1 cellular context compared by ENCODE assay signal in the genomic region with DNA sequence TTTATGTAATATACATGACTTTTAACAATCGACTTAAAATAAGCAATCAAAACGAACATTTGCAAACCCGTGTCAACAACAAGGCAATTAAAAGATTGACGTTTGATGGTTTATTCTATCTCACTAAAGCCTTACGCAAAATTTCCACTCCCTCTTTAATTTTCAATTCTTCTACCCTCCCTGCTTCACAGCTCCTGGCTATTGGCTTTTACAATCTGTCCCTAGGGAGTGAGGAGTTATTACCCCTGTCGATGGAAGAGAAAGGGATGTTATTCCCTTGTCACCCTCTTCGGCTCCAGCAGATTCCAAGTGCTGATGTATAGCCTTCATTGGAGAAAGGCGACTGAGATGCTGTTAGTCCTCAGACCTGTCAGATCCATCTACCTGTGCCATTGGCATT.
TF ChIP-seq lines count a peak whose summit lies in the region.

No MANE protein-coding gene starts in this region.

TF ChIP-seq in HEK293, 187 proteins besides CTCF, POLR2A, EP300 and RAD21 (continued from another document and continues in another):
- TF ChIP-seq, protein P1, sequence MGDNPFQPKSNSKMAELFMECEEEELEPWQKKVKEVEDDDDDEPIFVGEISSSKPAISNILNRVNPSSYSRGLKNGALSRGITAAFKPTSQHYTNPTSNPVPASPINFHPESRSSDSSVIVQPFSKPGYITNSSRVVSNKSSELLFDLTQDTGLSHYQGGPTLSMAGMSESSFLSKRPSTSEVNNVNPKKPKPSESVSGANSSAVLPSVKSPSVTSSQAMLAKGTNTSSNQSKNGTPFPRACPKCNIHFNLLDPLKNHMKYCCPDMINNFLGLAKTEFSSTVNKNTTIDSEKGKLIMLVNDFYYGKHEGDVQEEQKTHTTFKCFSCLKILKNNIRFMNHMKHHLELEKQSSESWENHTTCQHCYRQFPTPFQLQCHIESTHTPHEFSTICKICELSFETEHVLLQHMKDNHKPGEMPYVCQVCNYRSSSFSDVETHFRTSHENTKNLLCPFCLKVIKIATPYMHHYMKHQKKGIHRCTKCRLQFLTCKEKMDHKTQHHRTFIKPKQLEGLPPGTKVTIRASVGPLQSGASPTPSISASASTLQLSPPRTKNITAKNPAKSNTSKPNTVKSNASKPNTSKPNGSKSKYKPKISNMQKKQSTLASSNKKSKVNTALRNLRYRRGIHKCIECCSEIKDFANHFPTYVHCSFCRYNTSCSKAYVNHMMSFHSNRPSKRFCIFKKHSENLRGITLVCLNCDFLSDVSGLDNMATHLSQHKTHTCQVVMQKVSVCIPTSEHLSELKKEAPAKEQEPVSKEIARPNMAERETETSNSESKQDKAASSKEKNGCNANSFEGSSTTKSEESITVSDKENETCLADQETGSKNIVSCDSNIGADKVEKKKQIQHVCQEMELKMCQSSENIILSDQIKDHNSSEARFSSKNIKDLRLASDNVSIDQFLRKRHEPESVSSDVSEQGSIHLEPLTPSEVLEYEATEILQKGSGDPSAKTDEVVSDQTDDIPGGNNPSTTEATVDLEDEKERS (tag by site-specific recombination; IDR thresholded peaks at IDR 0.05) = no peak
- no peak for TF ChIP-seq GLIS1 (tag by site-specific recombination; IDR thresholded peaks at IDR 0.05)
- TF ChIP-seq, protein P2, sequence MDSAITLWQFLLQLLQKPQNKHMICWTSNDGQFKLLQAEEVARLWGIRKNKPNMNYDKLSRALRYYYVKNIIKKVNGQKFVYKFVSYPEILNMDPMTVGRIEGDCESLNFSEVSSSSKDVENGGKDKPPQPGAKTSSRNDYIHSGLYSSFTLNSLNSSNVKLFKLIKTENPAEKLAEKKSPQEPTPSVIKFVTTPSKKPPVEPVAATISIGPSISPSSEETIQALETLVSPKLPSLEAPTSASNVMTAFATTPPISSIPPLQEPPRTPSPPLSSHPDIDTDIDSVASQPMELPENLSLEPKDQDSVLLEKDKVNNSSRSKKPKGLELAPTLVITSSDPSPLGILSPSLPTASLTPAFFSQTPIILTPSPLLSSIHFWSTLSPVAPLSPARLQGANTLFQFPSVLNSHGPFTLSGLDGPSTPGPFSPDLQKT (IDR thresholded peaks at IDR 0.05; ENCODE audit: borderline replicate concordance, low read depth, low read length) = no peak
- TF ChIP-seq ZNF548 (tag by site-specific recombination; IDR thresholded peaks at IDR 0.05) = no peak
- no peak for TF ChIP-seq ZNF571 (tag by site-specific recombination; IDR thresholded peaks at IDR 0.05)
- TF ChIP-seq ZNF214 (tag by site-specific recombination; IDR thresholded peaks at IDR 0.05; ENCODE audit: borderline replicate concordance) = no peak
- TF ChIP-seq ZNF521 (tag by site-specific recombination; IDR thresholded peaks at IDR 0.05) = no peak
- no peak for TF ChIP-seq ZNF292 (tag by site-specific recombination; IDR thresholded peaks at IDR 0.05; ENCODE audit: borderline replicate concordance, low read depth)
- TF ChIP-seq ZNF501 (tag by site-specific recombination; IDR thresholded peaks at IDR 0.05) = no peak
- no peak for TF ChIP-seq KLF10 (tag by site-specific recombination; IDR thresholded peaks at IDR 0.05)
- TF ChIP-seq ZNF239 (tag by site-specific recombination; IDR thresholded peaks at IDR 0.05) = no peak
- TF ChIP-seq ZBTB17 (tag by site-specific recombination; IDR thresholded peaks at IDR 0.05) = peak; percentile 71; the same call in 1 of the 2 replicates
- TF ChIP-seq, protein P3, sequence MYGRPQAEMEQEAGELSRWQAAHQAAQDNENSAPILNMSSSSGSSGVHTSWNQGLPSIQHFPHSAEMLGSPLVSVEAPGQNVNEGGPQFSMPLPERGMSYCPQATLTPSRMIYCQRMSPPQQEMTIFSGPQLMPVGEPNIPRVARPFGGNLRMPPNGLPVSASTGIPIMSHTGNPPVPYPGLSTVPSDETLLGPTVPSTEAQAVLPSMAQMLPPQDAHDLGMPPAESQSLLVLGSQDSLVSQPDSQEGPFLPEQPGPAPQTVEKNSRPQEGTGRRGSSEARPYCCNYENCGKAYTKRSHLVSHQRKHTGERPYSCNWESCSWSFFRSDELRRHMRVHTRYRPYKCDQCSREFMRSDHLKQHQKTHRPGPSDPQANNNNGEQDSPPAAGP (tag by site-specific recombination; IDR thresholded peaks at IDR 0.05) = 0 out of 2 replicates have a peak, but pooled peaks have one; percentile 57
- no peak for TF ChIP-seq RBAK (tag by site-specific recombination; IDR thresholded peaks at IDR 0.05)
- no peak for TF ChIP-seq ZNF354C (tag by site-specific recombination; IDR thresholded peaks at IDR 0.05; ENCODE audit: borderline replicate concordance, low read depth)
- no peak for TF ChIP-seq ZNF423 (tag by site-specific recombination; IDR thresholded peaks at IDR 0.05)
- TF ChIP-seq, protein P4, sequence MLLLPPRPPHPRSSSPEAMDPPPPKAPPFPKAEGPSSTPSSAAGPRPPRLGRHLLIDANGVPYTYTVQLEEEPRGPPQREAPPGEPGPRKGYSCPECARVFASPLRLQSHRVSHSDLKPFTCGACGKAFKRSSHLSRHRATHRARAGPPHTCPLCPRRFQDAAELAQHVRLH (tag by site-specific recombination; IDR thresholded peaks at IDR 0.05) = no peak
- TF ChIP-seq, protein P5, sequence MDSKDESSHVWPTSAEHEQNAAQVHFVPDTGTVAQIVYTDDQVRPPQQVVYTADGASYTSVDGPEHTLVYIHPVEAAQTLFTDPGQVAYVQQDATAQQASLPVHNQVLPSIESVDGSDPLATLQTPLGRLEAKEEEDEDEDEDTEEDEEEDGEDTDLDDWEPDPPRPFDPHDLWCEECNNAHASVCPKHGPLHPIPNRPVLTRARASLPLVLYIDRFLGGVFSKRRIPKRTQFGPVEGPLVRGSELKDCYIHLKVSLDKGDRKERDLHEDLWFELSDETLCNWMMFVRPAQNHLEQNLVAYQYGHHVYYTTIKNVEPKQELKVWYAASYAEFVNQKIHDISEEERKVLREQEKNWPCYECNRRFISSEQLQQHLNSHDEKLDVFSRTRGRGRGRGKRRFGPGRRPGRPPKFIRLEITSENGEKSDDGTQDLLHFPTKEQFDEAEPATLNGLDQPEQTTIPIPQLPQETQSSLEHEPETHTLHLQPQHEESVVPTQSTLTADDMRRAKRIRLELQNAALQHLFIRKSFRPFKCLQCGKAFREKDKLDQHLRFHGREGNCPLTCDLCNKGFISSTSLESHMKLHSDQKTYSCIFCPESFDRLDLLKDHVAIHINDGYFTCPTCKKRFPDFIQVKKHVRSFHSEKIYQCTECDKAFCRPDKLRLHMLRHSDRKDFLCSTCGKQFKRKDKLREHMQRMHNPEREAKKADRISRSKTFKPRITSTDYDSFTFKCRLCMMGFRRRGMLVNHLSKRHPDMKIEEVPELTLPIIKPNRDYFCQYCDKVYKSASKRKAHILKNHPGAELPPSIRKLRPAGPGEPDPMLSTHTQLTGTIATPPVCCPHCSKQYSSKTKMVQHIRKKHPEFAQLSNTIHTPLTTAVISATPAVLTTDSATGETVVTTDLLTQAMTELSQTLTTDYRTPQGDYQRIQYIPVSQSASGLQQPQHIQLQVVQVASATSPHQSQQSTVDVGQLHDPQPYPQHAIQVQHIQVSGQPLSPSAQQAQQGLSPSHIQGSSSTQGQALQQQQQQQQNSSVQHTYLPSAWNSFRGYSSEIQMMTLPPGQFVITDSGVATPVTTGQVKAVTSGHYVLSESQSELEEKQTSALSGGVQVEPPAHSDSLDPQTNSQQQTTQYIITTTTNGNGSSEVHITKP (tag by site-specific recombination; IDR thresholded peaks at IDR 0.05) = no peak
- 0 out of 2 replicates have a peak, but pooled peaks have one; percentile 17 for TF ChIP-seq ZXDB (tag by site-specific recombination; IDR thresholded peaks at IDR 0.05)
- TF ChIP-seq ZNF311 (tag by site-specific recombination; IDR thresholded peaks at IDR 0.05; ENCODE audit: borderline replicate concordance) = no peak
- TF ChIP-seq PRDM1 (tag by site-specific recombination; IDR thresholded peaks at IDR 0.05) = peak; percentile 46; the same call in 1 of the 2 replicates
- peak; percentile 78 for TF ChIP-seq ZBTB48 (tag by site-specific recombination; IDR thresholded peaks at IDR 0.05)
- TF ChIP-seq ZNF664 (tag by site-specific recombination; IDR thresholded peaks at IDR 0.05) = peak; percentile 90
- TF ChIP-seq, protein P6, sequence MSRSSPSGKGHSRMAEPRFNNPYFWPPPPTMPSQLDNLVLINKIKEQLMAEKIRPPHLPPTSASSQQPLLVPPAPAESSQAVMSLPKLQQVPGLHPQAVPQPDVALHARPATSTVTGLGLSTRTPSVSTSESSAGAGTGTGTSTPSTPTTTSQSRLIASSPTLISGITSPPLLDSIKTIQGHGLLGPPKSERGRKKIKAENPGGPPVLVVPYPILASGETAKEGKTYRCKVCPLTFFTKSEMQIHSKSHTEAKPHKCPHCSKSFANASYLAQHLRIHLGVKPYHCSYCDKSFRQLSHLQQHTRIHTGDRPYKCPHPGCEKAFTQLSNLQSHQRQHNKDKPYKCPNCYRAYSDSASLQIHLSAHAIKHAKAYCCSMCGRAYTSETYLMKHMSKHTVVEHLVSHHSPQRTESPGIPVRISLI (tag by site-specific recombination; IDR thresholded peaks at IDR 0.05) = no peak
- TF ChIP-seq WT1 (tag by site-specific recombination; IDR thresholded peaks at IDR 0.05) = peak; percentile 100
- no peak for TF ChIP-seq ZNF830 (tag by site-specific recombination; IDR thresholded peaks at IDR 0.05; ENCODE audit: low read depth)
- TF ChIP-seq, protein P7, sequence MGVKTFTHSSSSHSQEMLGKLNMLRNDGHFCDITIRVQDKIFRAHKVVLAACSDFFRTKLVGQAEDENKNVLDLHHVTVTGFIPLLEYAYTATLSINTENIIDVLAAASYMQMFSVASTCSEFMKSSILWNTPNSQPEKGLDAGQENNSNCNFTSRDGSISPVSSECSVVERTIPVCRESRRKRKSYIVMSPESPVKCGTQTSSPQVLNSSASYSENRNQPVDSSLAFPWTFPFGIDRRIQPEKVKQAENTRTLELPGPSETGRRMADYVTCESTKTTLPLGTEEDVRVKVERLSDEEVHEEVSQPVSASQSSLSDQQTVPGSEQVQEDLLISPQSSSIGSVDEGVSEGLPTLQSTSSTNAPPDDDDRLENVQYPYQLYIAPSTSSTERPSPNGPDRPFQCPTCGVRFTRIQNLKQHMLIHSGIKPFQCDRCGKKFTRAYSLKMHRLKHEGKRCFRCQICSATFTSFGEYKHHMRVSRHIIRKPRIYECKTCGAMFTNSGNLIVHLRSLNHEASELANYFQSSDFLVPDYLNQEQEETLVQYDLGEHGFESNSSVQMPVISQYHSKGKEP (tag by site-specific recombination; IDR thresholded peaks at IDR 0.05) = peak; percentile 57; the same call in 1 of the 2 replicates
- peak; percentile 30; the same call in 1 of the 2 replicates for TF ChIP-seq SP7 (tag by site-specific recombination; IDR thresholded peaks at IDR 0.05)
- 0 out of 2 replicates have a peak, but pooled peaks have one; percentile 11 for TF ChIP-seq ZFP69B (tag by site-specific recombination; IDR thresholded peaks at IDR 0.05)
- no peak for TF ChIP-seq SCRT1 (tag by site-specific recombination; IDR thresholded peaks at IDR 0.05; ENCODE audit: borderline replicate concordance)
- no peak for TF ChIP-seq ZNF184 (tag by site-specific recombination; IDR thresholded peaks at IDR 0.05)
- TF ChIP-seq ZNF416 (tag by site-specific recombination; IDR thresholded peaks at IDR 0.05) = no peak
- no peak for TF ChIP-seq ZNF391 (tag by site-specific recombination; IDR thresholded peaks at IDR 0.05; ENCODE audit: borderline replicate concordance, low read depth)
- TF ChIP-seq ZNF473 (tag by site-specific recombination; IDR thresholded peaks at IDR 0.05) = no peak
- no peak for TF ChIP-seq ZNF350 (tag by site-specific recombination; IDR thresholded peaks at IDR 0.05)
- TF ChIP-seq GLIS2 (tag by site-specific recombination; IDR thresholded peaks at IDR 0.05) = no peak
- no peak for TF ChIP-seq ZNF138 (tag by site-specific recombination; IDR thresholded peaks at IDR 0.05; ENCODE audit: borderline replicate concordance)
- TF ChIP-seq MZF1 (tag by site-specific recombination; IDR thresholded peaks at IDR 0.05; ENCODE audit: borderline replicate concordance) = 0 out of 2 replicates have a peak, but pooled peaks have one; percentile 46
- TF ChIP-seq ZFHX2 (tag by site-specific recombination; conservative IDR thresholded peaks at IDR 0.05) = no peak
- TF ChIP-seq ZNF555 (tag by site-specific recombination; conservative IDR thresholded peaks at IDR 0.05) = no peak
- no peak for TF ChIP-seq MEIS1 (CRISPR knock-in tag; IDR thresholded peaks at IDR 0.05; ENCODE audit: borderline replicate concordance)
- TF ChIP-seq SCRT2 (tag by site-specific recombination; IDR thresholded peaks at IDR 0.05) = no peak
- TF ChIP-seq, protein P8, sequence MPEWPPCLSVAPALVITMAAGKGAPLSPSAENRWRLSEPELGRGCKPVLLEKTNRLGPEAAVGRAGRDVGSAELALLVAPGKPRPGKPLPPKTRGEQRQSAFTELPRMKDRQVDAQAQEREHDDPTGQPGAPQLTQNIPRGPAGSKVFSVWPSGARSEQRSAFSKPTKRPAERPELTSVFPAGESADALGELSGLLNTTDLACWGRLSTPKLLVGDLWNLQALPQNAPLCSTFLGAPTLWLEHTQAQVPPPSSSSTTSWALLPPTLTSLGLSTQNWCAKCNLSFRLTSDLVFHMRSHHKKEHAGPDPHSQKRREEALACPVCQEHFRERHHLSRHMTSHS (tag by site-specific recombination; IDR thresholded peaks at IDR 0.05) = no peak
- no peak for TF ChIP-seq ZNF155 (tag by site-specific recombination; IDR thresholded peaks at IDR 0.05)
- peak; percentile 71 for TF ChIP-seq IKZF3 (tag by site-specific recombination; IDR thresholded peaks at IDR 0.05)
- TF ChIP-seq OVOL3 (tag by site-specific recombination; IDR thresholded peaks at IDR 0.05) = no peak
- TF ChIP-seq BCL11B (tag by site-specific recombination; IDR thresholded peaks at IDR 0.05; ENCODE audit: low read depth) = no peak
- TF ChIP-seq, protein P9, sequence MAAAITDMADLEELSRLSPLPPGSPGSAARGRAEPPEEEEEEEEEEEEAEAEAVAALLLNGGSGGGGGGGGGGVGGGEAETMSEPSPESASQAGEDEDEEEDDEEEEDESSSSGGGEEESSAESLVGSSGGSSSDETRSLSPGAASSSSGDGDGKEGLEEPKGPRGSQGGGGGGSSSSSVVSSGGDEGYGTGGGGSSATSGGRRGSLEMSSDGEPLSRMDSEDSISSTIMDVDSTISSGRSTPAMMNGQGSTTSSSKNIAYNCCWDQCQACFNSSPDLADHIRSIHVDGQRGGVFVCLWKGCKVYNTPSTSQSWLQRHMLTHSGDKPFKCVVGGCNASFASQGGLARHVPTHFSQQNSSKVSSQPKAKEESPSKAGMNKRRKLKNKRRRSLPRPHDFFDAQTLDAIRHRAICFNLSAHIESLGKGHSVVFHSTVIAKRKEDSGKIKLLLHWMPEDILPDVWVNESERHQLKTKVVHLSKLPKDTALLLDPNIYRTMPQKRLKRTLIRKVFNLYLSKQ (tag by site-specific recombination; IDR thresholded peaks at IDR 0.05; ENCODE audit: borderline replicate concordance) = no peak
- TF ChIP-seq, protein P10, sequence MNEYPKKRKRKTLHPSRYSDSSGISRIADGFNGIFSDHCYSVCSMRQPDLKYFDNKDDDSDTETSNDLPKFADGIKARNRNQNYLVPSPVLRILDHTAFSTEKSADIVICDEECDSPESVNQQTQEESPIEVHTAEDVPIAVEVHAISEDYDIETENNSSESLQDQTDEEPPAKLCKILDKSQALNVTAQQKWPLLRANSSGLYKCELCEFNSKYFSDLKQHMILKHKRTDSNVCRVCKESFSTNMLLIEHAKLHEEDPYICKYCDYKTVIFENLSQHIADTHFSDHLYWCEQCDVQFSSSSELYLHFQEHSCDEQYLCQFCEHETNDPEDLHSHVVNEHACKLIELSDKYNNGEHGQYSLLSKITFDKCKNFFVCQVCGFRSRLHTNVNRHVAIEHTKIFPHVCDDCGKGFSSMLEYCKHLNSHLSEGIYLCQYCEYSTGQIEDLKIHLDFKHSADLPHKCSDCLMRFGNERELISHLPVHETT (tag by site-specific recombination; IDR thresholded peaks at IDR 0.05) = no peak
- TF ChIP-seq BCL11A (tag by site-specific recombination; IDR thresholded peaks at IDR 0.05; ENCODE audit: low read depth) = no peak
- no peak for TF ChIP-seq ZNF747 (tag by site-specific recombination; IDR thresholded peaks at IDR 0.05)
- peak; percentile 66 for TF ChIP-seq ZNF341 (tag by site-specific recombination; IDR thresholded peaks at IDR 0.05; ENCODE audit: low read depth)
